ENCODE assay signal across 1 cellular context in genomic region chr17:67717624-67718324, GRCh38.
TF ChIP-seq lines count a peak whose summit lies in the region.

Gene NOL11, plus strand, starts transcription at chr17:67717936. Its CDS starts 12 bp downstream, at chr17:67717948.

TF ChIP-seq in GM12878, 131 proteins besides CTCF, POLR2A, EP300 and RAD21 (continued from another document):
- TF ChIP-seq MYB (IDR thresholded peaks at IDR 0.05; ENCODE audit: borderline replicate concordance, low read depth, low read length) (no peak), ZZZ3 (IDR thresholded peaks at IDR 0.05; ENCODE audit: control insufficient read depth, insufficient read length, low read depth) (no peak), RBBP5 (conservative IDR thresholded peaks at IDR 0.05) (no peak), CBX3 (IDR thresholded peaks at IDR 0.05; ENCODE audit: borderline replicate concordance, low read depth) (no peak), STAT1 (conservative IDR thresholded peaks at IDR 0.05) (no peak), MXI1 (IDR thresholded peaks at IDR 0.05; ENCODE audit: low read depth, low read length) (peak; percentile 96), SMARCA5 (IDR thresholded peaks at IDR 0.05) (peak; percentile 35; the same call in 1 of the 2 replicates), RFX5 (IDR thresholded peaks at IDR 0.05; ENCODE audit: low read depth, low read length) (0 out of 2 replicates have a peak, but pooled peaks have one; percentile 38), HDAC6 (IDR thresholded peaks at IDR 0.05; ENCODE audit: unreplicated experiment) (peak; percentile 50), LARP7 (IDR thresholded peaks at IDR 0.05) (0 out of 2 replicates have a peak, but pooled peaks have one; percentile 31), ESRRA (IDR thresholded peaks at IDR 0.05; ENCODE audit: low read length) (peak; percentile 71; the same call in 1 of the 2 replicates), JUNB (IDR thresholded peaks at IDR 0.05) (no peak), ZNF274 (IDR thresholded peaks at IDR 0.05; ENCODE audit: insufficient read depth, insufficient read length) (no peak), PML (IDR thresholded peaks at IDR 0.05; ENCODE audit: low read length) (peak; percentile 99), PBX3 (IDR thresholded peaks at IDR 0.05; ENCODE audit: insufficient replicate concordance, low read depth, low read length) (no peak), CBFB (IDR thresholded peaks at IDR 0.05; ENCODE audit: low read depth) (peak; percentile 94), ZNF207 (IDR thresholded peaks at IDR 0.05; ENCODE audit: borderline replicate concordance) (peak; percentile 97), EED (IDR thresholded peaks at IDR 0.05; ENCODE audit: low read depth) (peak; percentile 33; the same call in 1 of the 2 replicates), ZBTB11 (CRISPR knock-in tag; IDR thresholded peaks at IDR 0.05) (no peak), MYC (IDR thresholded peaks at IDR 0.05; ENCODE audit: insufficient read depth, insufficient read length, insufficient replicate concordance, low read length, severe bottlenecking) (no peak), WRNIP1 (IDR thresholded peaks at IDR 0.05; ENCODE audit: borderline replicate concordance, low read depth, low read length) (no peak), MEF2B (IDR thresholded peaks at IDR 0.05; ENCODE audit: partially characterized antibody, poor library complexity, severe bottlenecking) (peak; percentile 6), NFIC (IDR thresholded peaks at IDR 0.05; ENCODE audit: low read depth, low read length) (no peak; the same call in 1 of the 2 replicates), USF2 (IDR thresholded peaks at IDR 0.05; ENCODE audit: borderline replicate concordance, low read depth, low read length) (no peak), PAX5 (IDR thresholded peaks at IDR 0.05; ENCODE audit: borderline replicate concordance, low read depth, low read length) (peak; percentile 62), NFXL1 (IDR thresholded peaks at IDR 0.05; ENCODE audit: borderline replicate concordance) (no peak), ZBTB40 (IDR thresholded peaks at IDR 0.05; ENCODE audit: borderline replicate concordance) (peak; percentile 38; the same call in 1 of the 2 replicates), CHD2 (IDR thresholded peaks at IDR 0.05; ENCODE audit: borderline replicate concordance, low read depth, low read length) (peak; percentile 100), NKRF (conservative IDR thresholded peaks at IDR 0.05) (no peak; the same call in none of the 2 replicates), SMAD1 (IDR thresholded peaks at IDR 0.05; ENCODE audit: low read depth, partially characterized antibody) (peak; percentile 88), BMI1 (IDR thresholded peaks at IDR 0.05; ENCODE audit: borderline replicate concordance) (no peak), POU2F2 (IDR thresholded peaks at IDR 0.05; ENCODE audit: borderline replicate concordance, low read depth, low read length) (peak; percentile 48; the same call in 1 of the 3 replicates), PRDM15 (CRISPR knock-in tag; IDR thresholded peaks at IDR 0.05) (no peak), RUNX3 (IDR thresholded peaks at IDR 0.05; ENCODE audit: low read length) (peak; percentile 17; the same call in 1 of the 2 replicates), RELA (IDR thresholded peaks at IDR 0.05; ENCODE audit: borderline replicate concordance, partially characterized antibody) (peak; percentile 81), CREB1 (IDR thresholded peaks at IDR 0.05; ENCODE audit: low read depth) (peak; percentile 82), SREBF1 (IDR thresholded peaks at IDR 0.05; ENCODE audit: low read length) (no peak), IKZF1 (conservative IDR thresholded peaks at IDR 0.05) (peak; percentile 57), ZNF592 (IDR thresholded peaks at IDR 0.05) (no peak), NR2C1 (IDR thresholded peaks at IDR 0.05) (no peak), SIX5 (IDR thresholded peaks at IDR 0.05; ENCODE audit: low read depth, low read length, severe bottlenecking) (peak; percentile 49)
